In the genomic region with DNA sequence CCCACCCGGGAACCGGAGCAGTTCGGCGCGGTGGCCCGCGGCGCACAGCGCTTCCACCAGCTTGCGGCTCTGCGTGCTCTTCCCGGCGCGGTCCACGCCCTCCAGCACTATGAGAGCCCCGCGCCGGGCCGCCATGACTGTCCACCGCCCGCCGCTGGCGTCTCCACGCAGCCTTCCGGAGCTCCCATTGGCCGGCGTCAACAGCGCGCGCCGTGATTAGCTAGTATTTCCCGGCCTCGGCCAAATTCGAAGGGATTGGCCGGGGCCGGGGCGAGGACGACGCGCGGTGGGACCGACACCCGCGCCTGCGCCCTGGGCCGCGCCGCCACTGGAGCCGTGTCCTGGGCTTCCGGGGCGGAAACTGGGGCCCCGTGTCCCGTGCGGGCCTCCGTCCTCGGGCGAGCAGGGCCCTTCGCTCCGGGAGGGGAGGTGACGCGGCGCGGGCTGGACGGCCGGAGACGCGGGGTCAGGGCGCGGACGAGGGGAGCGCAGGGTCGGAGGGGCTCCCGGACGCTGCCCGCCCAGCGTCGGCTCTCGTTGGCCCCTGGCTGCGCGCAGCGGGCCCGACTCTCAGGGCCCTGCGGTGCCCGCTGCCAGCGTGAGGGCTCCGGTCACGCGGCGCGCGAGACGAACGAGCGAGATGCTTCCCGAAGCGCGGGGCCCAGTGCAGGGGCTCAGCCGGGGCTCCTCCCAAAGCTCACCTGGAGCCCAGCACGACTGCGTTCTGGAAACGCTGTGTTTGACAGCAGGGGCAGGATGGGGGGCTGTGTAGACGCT, we compare ENCODE assay signal across 8 cellular contexts. TPM values are rescaled to one million over a fixed set of nuclear protein-coding genes. Genes with fewer than 3 reads are reported as not detected.
A peak's percentile ranks its signal among the peaks of the same experiment; 100 is the strongest.
DNase-seq lines count a peak whose midpoint lies in the region; TF ChIP-seq lines count a peak whose summit lies in the region.

A gene with protein sequence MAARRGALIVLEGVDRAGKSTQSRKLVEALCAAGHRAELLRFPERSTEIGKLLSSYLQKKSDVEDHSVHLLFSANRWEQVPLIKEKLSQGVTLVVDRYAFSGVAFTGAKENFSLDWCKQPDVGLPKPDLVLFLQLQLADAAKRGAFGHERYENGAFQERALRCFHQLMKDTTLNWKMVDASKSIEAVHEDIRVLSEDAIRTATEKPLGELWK (minus strand): TSS at position 167 of the 777 bp plus-strand sequence. CDS start 32 bp downstream, at position 135.

- CTCF ChIA-PET in activated CD8-positive, alpha-beta memory T cell treated with anti-CD3 and anti-CD28 coated beads for 36 hours (lab: Charles Lee), result interaction anchor here (0.7 to 4.0 kb wide), 4 partner anchors 14 to 192 kb away, joined by 3 to 32 read pairs (median 5); a partner anchor contains a TSS

- POLR2A ChIA-PET in activated CD8-positive, alpha-beta memory T cell treated with anti-CD3 and anti-CD28 coated beads for 36 hours (lab: Charles Lee), result interaction anchor here (0.5 to 4.0 kb wide), 8 partner anchors 10 to 194 kb away, joined by 3 to 45 read pairs (median 5); a partner anchor contains a TSS

- DNase-seq in CMK (ENCODE audit: low read depth) (peak; percentile 73), GM20000 (ENCODE audit: low spot score) (peak; percentile 100), HT1080 (ENCODE audit: low read depth) (peak; percentile 96), NOMO-1 (lab: John Stamatoyannopoulos, UW; ENCODE audit: unreplicated experiment in 2 of 2) (peak; percentile 97 to 98), medulla oblongata (ENCODE audit: extremely low spot score) (peak; percentile 97)
- peak; percentile 92 for DNase-seq in effector CD8-positive, alpha-beta T cell (lab: John Stamatoyannopoulos, UW)
- DNase-seq in stimulated activated CD8-positive, alpha-beta memory T cell treated with anti-CD3 and anti-CD28 coated beads, Interleukin-12 subunit alpha, Interleukin-12 subunit beta, amount 100 ng/mL, for 1 hour (ENCODE audit: low read depth), result peak; percentile 89

- no peak for TF ChIP-seq CTCF in GM20000 (IDR thresholded peaks at IDR 0.05; ENCODE audit: extremely low read depth, missing control alignments)

RNA-seq across cellular contexts. Expression of the gene that starts here (rescaled TPM):
- 142 and 151 TPM in 2 replicates for total RNA-seq in HT1080 (2014; rRNA removed; shearing (Covaris generic))
- polyA plus RNA-seq in HT1080 (2015; cell fraction: cytosol; rRNA removed), result 54.7 and 85.1 TPM in 2 replicates
- 44.1 and 65.9 TPM in 2 replicates for polyA plus RNA-seq in HT1080 (2015; cell fraction: nucleus; rRNA removed)
- 100 to 1,000 TPM; 129 to 130 TPM for total RNA-seq in activated CD8-positive, alpha-beta memory T cell treated with anti-CD3 and anti-CD28 coated beads for 36 hours

Comparison
In these comparisons a context has a peak if more than half of its experiments do, and no peak if none do; other contexts are left out.
1. Peak in every context shown above with its lines: DNase-seq.